ENCODE assay signal across 20 cellular contexts in the genomic region with DNA sequence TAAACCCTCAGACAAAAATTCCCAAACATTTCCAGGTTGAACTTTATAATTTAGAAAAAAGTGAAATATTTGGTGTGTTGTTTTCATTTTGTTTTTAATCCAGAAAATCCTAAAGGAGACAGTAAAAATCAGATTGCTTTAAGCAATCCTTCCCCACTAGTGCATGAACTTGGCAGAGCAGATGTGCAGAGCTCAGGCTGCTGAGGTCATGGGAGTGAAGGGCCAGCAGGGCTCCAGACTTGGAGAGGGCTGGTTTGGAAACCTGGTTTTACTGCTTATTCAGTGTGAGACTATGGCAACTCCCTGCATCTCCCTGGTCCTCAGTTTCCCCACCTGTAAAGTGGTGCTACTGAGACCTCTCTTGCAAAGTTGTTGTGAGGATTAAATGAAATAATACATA.
A peak's percentile ranks its signal among the peaks of the same experiment; 100 is the strongest.
DNase-seq lines count a peak whose midpoint lies in the region; ATAC-seq, FAIRE-seq and TF ChIP-seq lines count a peak whose summit lies in the region.
"Had no signal": no experiment of that assay in that cellular context is flagged by ENCODE, and none has a peak within 500 bp of the region (broad histone marks: within the 10 kb centered on the region; RNA-seq: fewer than 3 reads in every experiment).

No MANE protein-coding gene starts in this region.

- peaks cover 6% of the 10 kb centered on the region for H3K27me3 Mint-ChIP-seq in activated T-cell treated with anti-CD3 and anti-CD28 coated beads, Interleukin-2, amount 50 U/mL, for 4 hours (ENCODE audit: low read depth)
- H3K27me3 Mint-ChIP-seq in H9 (ENCODE audit: low read depth), result peaks cover 9% of the 10 kb centered on the region
- H3K27me3 Mint-ChIP-seq: B cell; CD4-positive, CD25-positive, alpha-beta regulatory T cell had no signal

- no peak overlapping the region for H2BK5ac ChIP-seq in H1 (ENCODE audit: low read depth, low read length)
- H2BK5ac ChIP-seq in H9 (ENCODE audit: insufficient read length, low read length), result no peak overlapping the region

- no peak for FAIRE-seq in H1 (lab: Jason Lieb, UNC)
- FAIRE-seq: GM12892, GM18507, H54, HTR-8/SVneo had no signal

- H4K20me1 ChIP-seq in BLaER1, result no peaks in the 10 kb centered on the region
- peaks cover 0 to 3% of the 10 kb centered on the region in 2 experiments for H4K20me1 ChIP-seq in H1 (replicated peaks in 1 of 2; ENCODE audit: control insufficient read depth in 1 of 2, insufficient read depth in 2 of 2, low read length in 2 of 2)
- peaks cover 2% of the 10 kb centered on the region for H4K20me1 ChIP-seq in H9 (ENCODE audit: control insufficient read depth, insufficient read depth, insufficient read length)

- H3K9me3 ChIP-seq in BLaER1, result no peaks in the 10 kb centered on the region
- no peaks in the 10 kb centered on the region for H3K9me3 ChIP-seq in HUES64 (ENCODE audit: insufficient read depth, low read depth, low read length)
- H3K9me3 ChIP-seq in H1 (ENCODE audit: insufficient read depth in 2 of 2, low read depth in 1 of 2, low read length in 1 of 2), result no peaks in the 10 kb centered on the region
- H3K9me3 ChIP-seq in H9 (ENCODE audit: control insufficient read depth, low read depth, low read length), result no peaks in the 10 kb centered on the region

- H3K4me3 ChIP-seq in BLaER1 (no peak overlapping the region), HUES64 (ENCODE audit: low read length) (no peak overlapping the region), H1 (ENCODE audit: extremely low read depth in 1 of 4, insufficient read depth in 2 of 4, low read depth in 3 of 4, low read length in 4 of 4) (no peak overlapping the region)
- H3K4me3 ChIP-seq: GM23248 had no signal

- H3K4ac ChIP-seq in H1 (replicated peaks; ENCODE audit: insufficient read length, low read depth, low read length), result no peak overlapping the region
- H3K4ac ChIP-seq in H9 (ENCODE audit: low read depth, low read length), result no peak overlapping the region

- H2AFZ ChIP-seq in H1 (ENCODE audit: low read length), result no peak overlapping the region
- no peak overlapping the region for H2AFZ ChIP-seq in H9 (ENCODE audit: low read length)
- H2AFZ ChIP-seq: GM23248 had no signal

- H4K91ac ChIP-seq in H1 (replicated peaks; ENCODE audit: insufficient read length, low read length), result no peak overlapping the region
- H4K91ac ChIP-seq in H9 (ENCODE audit: insufficient read length, low read depth, low read length), result no peak overlapping the region

- H2BK120ac ChIP-seq in H1 (replicated peaks; ENCODE audit: low read depth, low read length), result no peak overlapping the region
- no peak overlapping the region for H2BK120ac ChIP-seq in H9 (ENCODE audit: low read depth, low read length, poor library complexity, severe bottlenecking)

- H3K14ac ChIP-seq in H1 (ENCODE audit: insufficient read length), result no peak overlapping the region
- H3K14ac ChIP-seq in H9 (ENCODE audit: insufficient read depth, low read length), result no peak overlapping the region

- POLR2A ChIA-PET in H1 (lab: Charles Lee; ENCODE audit: partially characterized antibody), result no interaction called here

- no peak overlapping the region for H3K9ac ChIP-seq in BLaER1
- no peak overlapping the region for H3K9ac ChIP-seq in HUES64 (ENCODE audit: low read depth, low read length)
- no peak overlapping the region for H3K9ac ChIP-seq in H1 (replicated peaks in 1 of 4; ENCODE audit: extremely low read depth in 1 of 4, low read depth in 3 of 4, low read length in 3 of 4)
- H3K9ac ChIP-seq in H9 (ENCODE audit: extremely low read depth, insufficient read length, low read length), result no peak overlapping the region
- H3K9ac ChIP-seq: GM23248 had no signal

- no peak overlapping the region for H3T11ph ChIP-seq in H9 (ENCODE audit: low read length)

- H3K4me1 ChIP-seq in BLaER1 (0 out of 2 replicates have a peak, but pooled peaks cover 10% of the 10 kb centered on the region), HUES64 (ENCODE audit: insufficient read depth, low read length) (peaks cover 13% of the 10 kb centered on the region; the same call in 1 of the 2 replicates), H1 (replicated peaks in 1 of 4; ENCODE audit: control insufficient read depth in 3 of 4, insufficient read depth in 4 of 4, low read length in 3 of 4) (peaks cover 0 to 7% (median 2%) of the 10 kb centered on the region in 4 experiments; a peak in 3 of 7 replicates), H9 (ENCODE audit: insufficient read depth, low read length) (no peaks in the 10 kb centered on the region; the same call in 1 of the 2 replicates)

- H3K9me3 Mint-ChIP-seq in activated T-cell treated with anti-CD3 and anti-CD28 coated beads, Interleukin-2, amount 50 U/mL, for 4 hours, result no peaks in the 10 kb centered on the region
- no peaks in the 10 kb centered on the region for H3K9me3 Mint-ChIP-seq in H9
- H3K9me3 Mint-ChIP-seq: CD4-positive, CD25-positive, alpha-beta regulatory T cell; CD8-positive, alpha-beta memory T cell; HFFc6 had no signal

- H3K27ac ChIP-seq in BLaER1, result no peak overlapping the region
- H3K27ac ChIP-seq in HUES64 (ENCODE audit: low read depth, low read length), result peak overlapping the region; percentile 63; the same call in 1 of the 2 replicates
- no peak overlapping the region for H3K27ac ChIP-seq in H1 (ENCODE audit: low read depth, low read length)
- no peak overlapping the region for H3K27ac ChIP-seq in H9 (ENCODE audit: insufficient read length, low read depth, low read length)
- H3K27ac ChIP-seq: GM23248 had no signal

- peak overlapping the region; percentile 29; the same call in 1 of the 2 replicates for H2BK15ac ChIP-seq in H1 (ENCODE audit: low read length)
- no peak overlapping the region for H2BK15ac ChIP-seq in H9 (ENCODE audit: low read depth, low read length)

- no peak for TF ChIP-seq CTCF in H1 (IDR thresholded peaks at IDR 0.05; ENCODE audit: control extremely low read depth in 1 of 3, insufficient read depth in 1 of 3, low read depth in 1 of 3, low read length in 3 of 3)
- no peak for TF ChIP-seq CTCF in H9 (conservative IDR thresholded peaks at IDR 0.05)

- no peaks in the 10 kb centered on the region for H3K4me1 Mint-ChIP-seq in activated T-cell treated with anti-CD3 and anti-CD28 coated beads, Interleukin-2, amount 50 U/mL, for 4 hours (ENCODE audit: low read depth)
- peaks cover 16 to 22% of the 10 kb centered on the region in 2 experiments for H3K4me1 Mint-ChIP-seq in H9
- H3K4me1 Mint-ChIP-seq: B cell; CD4-positive, CD25-positive, alpha-beta regulatory T cell; CD8-positive, alpha-beta memory T cell had no signal

- H3K36me3 Mint-ChIP-seq in activated T-cell treated with anti-CD3 and anti-CD28 coated beads, Interleukin-2, amount 50 U/mL, for 4 hours (ENCODE audit: insufficient read depth), result no peaks in the 10 kb centered on the region
- no peaks in the 10 kb centered on the region for H3K36me3 Mint-ChIP-seq in H9 (ENCODE audit: insufficient read depth in 1 of 3, low read depth in 3 of 3)
- H3K36me3 Mint-ChIP-seq: CD4-positive, CD25-positive, alpha-beta regulatory T cell; CD8-positive, alpha-beta memory T cell had no signal

- H2BK20ac ChIP-seq in H1 (ENCODE audit: low read length) (no peak overlapping the region), H9 (ENCODE audit: low read depth, low read length, poor library complexity, severe bottlenecking) (no peak overlapping the region)

- TF ChIP-seq RAD21 in H1 (IDR thresholded peaks at IDR 0.05 in 1 of 2, conservative IDR thresholded peaks at IDR 0.05 in 1 of 2; ENCODE audit: low read depth in 2 of 2, low read length in 2 of 2), result no peak

- no peaks in the 10 kb centered on the region for H3K36me3 ChIP-seq in BLaER1
- no peaks in the 10 kb centered on the region for H3K36me3 ChIP-seq in HUES64 (ENCODE audit: insufficient read depth, low read length)
- H3K36me3 ChIP-seq in H1 (ENCODE audit: control insufficient read depth in 2 of 4, insufficient read depth in 4 of 4, low read length in 3 of 4), result no peaks in the 10 kb centered on the region

- H3K23me2 ChIP-seq in H1 (ENCODE audit: low read depth, low read length), result peaks cover 9% of the 10 kb centered on the region; the same call in 1 of the 2 replicates
- no peaks in the 10 kb centered on the region for H3K23me2 ChIP-seq in H9 (ENCODE audit: insufficient read length, low read depth, low read length, poor library complexity, severe bottlenecking)

- TF ChIP-seq EP300 in H1 (IDR thresholded peaks at IDR 0.05; ENCODE audit: borderline replicate concordance in 1 of 2, low read depth in 2 of 2, low read length in 2 of 2), result no peak

- H3K23ac ChIP-seq in H1 (ENCODE audit: insufficient read length) (no peak overlapping the region), H9 (ENCODE audit: insufficient read length, low read depth, low read length) (no peak overlapping the region)

- 0 out of 2 replicates have a peak overlapping the region, but pooled peaks have one; percentile 1 for H3K4me2 ChIP-seq in BLaER1
- H3K4me2 ChIP-seq in H1 (ENCODE audit: insufficient read depth in 1 of 2, low read depth in 2 of 2, low read length in 2 of 2), result no peak overlapping the region
- no peak overlapping the region for H3K4me2 ChIP-seq in H9 (ENCODE audit: insufficient read depth, insufficient read length, low read length)

- H2AK5ac ChIP-seq in H1 (ENCODE audit: low read depth, low read length) (0 out of 2 replicates have a peak overlapping the region, but pooled peaks have one; percentile 16), H9 (ENCODE audit: insufficient read length, low read length) (no peak overlapping the region)

- H3K79me2 ChIP-seq in H1 (ENCODE audit: control insufficient read depth in 1 of 2, insufficient read depth in 2 of 2, low read length in 2 of 2), result no peaks in the 10 kb centered on the region
- H3K79me2 ChIP-seq in H9 (ENCODE audit: insufficient read depth, low read length), result no peaks in the 10 kb centered on the region

- ATAC-seq in activated T-cell treated with anti-CD3 and anti-CD28 coated beads, Interleukin-2, amount 50 U/mL, for 4 hours, result no peak

- H3K4me3 Mint-ChIP-seq in activated T-cell treated with anti-CD3 and anti-CD28 coated beads, Interleukin-2, amount 50 U/mL, for 4 hours, result no peak overlapping the region
- H3K4me3 Mint-ChIP-seq in H9, result no peak overlapping the region
- H3K4me3 Mint-ChIP-seq: B cell; CD4-positive, CD25-positive, alpha-beta regulatory T cell; CD8-positive, alpha-beta memory T cell; HFFc6 had no signal

- H3K56ac ChIP-seq in H1 (replicated peaks; ENCODE audit: insufficient read length, low read depth, low read length), result no peak overlapping the region
- H3K56ac ChIP-seq in H9 (ENCODE audit: insufficient read length, low read depth, low read length), result no peak overlapping the region

- DNase-seq in H1 (ENCODE audit: low read depth in 1 of 2, low spot score in 2 of 2) (no peak), ureter (ENCODE audit: low spot score) (peak; percentile 7), H9 (no peak)
- DNase-seq in activated T-cell treated with anti-CD3 and anti-CD28 coated beads, Interleukin-2, amount 50 U/mL, for 4 hours, result no peak
- DNase-seq: C1 segment of cervical spinal cord; CD4-positive, CD25-positive, alpha-beta regulatory T cell; CD8-positive, alpha-beta memory T cell; COR-L47; DMS153; DMS79; GDM1; GM23248; HFFc6 had no signal

- H3K79me1 ChIP-seq in H1 (ENCODE audit: low read depth, low read length) (no peaks in the 10 kb centered on the region), H9 (ENCODE audit: insufficient read depth, low read depth, low read length, poor library complexity, severe bottlenecking) (no peaks in the 10 kb centered on the region)

- CTCF ChIA-PET in H1 (lab: Charles Lee; ENCODE audit: partially characterized antibody), result interaction anchor here (1.2 kb wide), 1 partner anchor 140 kb away, joined by 3 read pairs; no protein-coding TSS in a partner anchor

- H4K5ac ChIP-seq in H1 (ENCODE audit: insufficient read length, low read depth, low read length), result no peak overlapping the region
- H4K5ac ChIP-seq in H9 (ENCODE audit: insufficient read length, low read depth, low read length), result no peak overlapping the region

- H2BK12ac ChIP-seq in H1 (ENCODE audit: low read depth, low read length), result no peak overlapping the region
- H2BK12ac ChIP-seq in H9 (ENCODE audit: insufficient read length, low read depth, low read length), result no peak overlapping the region

- no peak for TF ChIP-seq POLR2A in H1 (IDR thresholded peaks at IDR 0.05; ENCODE audit: control extremely low read depth in 1 of 2, low read depth in 2 of 2, low read length in 2 of 2)

- H3K18ac ChIP-seq in H1 (ENCODE audit: extremely low read depth, low read length) (no peak overlapping the region; the same call in 1 of the 2 replicates), H9 (ENCODE audit: insufficient read length, low read depth, low read length) (no peak overlapping the region)

- no peak overlapping the region; a peak in 1 of 7 replicates for H3K27ac Mint-ChIP-seq in H9
- H3K27ac Mint-ChIP-seq: B cell; CD4-positive, CD25-positive, alpha-beta regulatory T cell; CD8-positive, alpha-beta memory T cell; HFFc6 had no signal

- H3K27me3 ChIP-seq in BLaER1 (0 out of 2 replicates have a peak, but pooled peaks cover 3% of the 10 kb centered on the region), HUES64 (ENCODE audit: insufficient read depth, low read length) (no peaks in the 10 kb centered on the region), H1 (replicated peaks in 1 of 4; ENCODE audit: control insufficient read depth in 3 of 4, extremely low read depth in 1 of 4, insufficient read depth in 3 of 4, low read length in 3 of 4) (no peaks in the 10 kb centered on the region), H9 (ENCODE audit: insufficient read depth, low read length) (no peaks in the 10 kb centered on the region)

- H4K8ac ChIP-seq in H1 (ENCODE audit: extremely low read depth, insufficient read depth, low read length) (no peak overlapping the region), H9 (replicated peaks; ENCODE audit: insufficient read length, low read depth, low read length) (no peak overlapping the region)
